13 cellular contexts compared by ENCODE assay signal in the genomic region with DNA sequence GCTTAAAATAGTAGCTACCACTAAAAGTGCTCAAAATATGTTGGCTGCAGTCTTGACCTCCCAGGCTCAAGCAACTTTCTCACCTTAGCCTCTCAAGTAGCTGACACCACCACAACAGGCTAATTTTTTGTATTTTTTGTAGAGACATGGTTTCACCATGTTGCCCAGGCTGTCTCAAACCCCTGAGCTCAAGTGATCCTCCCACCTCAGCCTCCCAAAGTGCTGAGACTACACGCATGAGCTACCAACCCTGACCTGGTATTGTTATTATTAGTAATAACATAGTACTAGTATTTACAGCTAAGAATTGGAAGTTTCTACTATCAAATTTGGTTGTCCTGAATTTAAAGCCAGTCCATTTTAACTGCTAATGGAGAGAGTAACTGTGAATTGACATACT. TPM values are rescaled to one million over a fixed set of nuclear protein-coding genes. Genes with fewer than 3 reads are reported as not detected.
DNase-seq lines count a peak whose midpoint lies in the region; ATAC-seq and TF ChIP-seq lines count a peak whose summit lies in the region.
"Had no signal": no experiment of that assay in that cellular context is flagged by ENCODE, and none has a peak within 500 bp of the region (broad histone marks: within the 10 kb centered on the region; RNA-seq: fewer than 3 reads in every experiment).

No MANE protein-coding gene starts in this region.

- no peak for TF ChIP-seq POLR2A in vagina (IDR thresholded peaks at IDR 0.05)

- peaks cover 71% of the 10 kb centered on the region for H3K4me1 Mint-ChIP-seq in activated B cell treated with CpG ODN at 0.5 μM for 24 hours

- no peak for TF ChIP-seq CTCF in activated B cell treated with CpG ODN at 0.5 μM for 24 hours (IDR thresholded peaks at IDR 0.05)
- no peak for TF ChIP-seq CTCF in vagina (IDR thresholded peaks at IDR 0.05)

- POLR2A ChIA-PET in activated B cell treated with CpG ODN at 0.5 μM for 24 hours (lab: Charles Lee) = interaction anchor here (1.2 kb wide), 1 partner anchor 26 kb away, joined by 6 read pairs; no protein-coding TSS in a partner anchor

- no peaks in the 10 kb centered on the region for H3K27me3 Mint-ChIP-seq in activated B cell treated with CpG ODN at 0.5 μM for 24 hours
- H3K27me3 Mint-ChIP-seq: activated CD4-positive, alpha-beta T cell treated with anti-CD3 and anti-CD28 coated beads, Interleukin-2, amount 10 ng/mL, durations not matched to agents 7 days and 5 days had no signal

- H3K27ac Mint-ChIP-seq in activated B cell treated with CpG ODN at 0.5 μM for 24 hours = peak overlapping the region; percentile 90

- no peak overlapping the region for H3K27ac ChIP-seq in vagina
- H3K27ac ChIP-seq: ascending aorta, SK-N-MC had no signal

- CTCF ChIA-PET in activated B cell treated with CpG ODN at 0.5 μM for 24 hours (lab: Charles Lee) = interaction anchor here (0.8 kb wide), 1 partner anchor 27 kb away, joined by 3 read pairs; no protein-coding TSS in a partner anchor

- no peaks in the 10 kb centered on the region for H3K27me3 ChIP-seq in vagina
- H3K27me3 ChIP-seq: ascending aorta had no signal

- no peak overlapping the region for H3K4me3 ChIP-seq in vagina
- H3K4me3 ChIP-seq: ascending aorta, SK-N-MC had no signal

- H3K9me3 Mint-ChIP-seq in activated B cell treated with CpG ODN at 0.5 μM for 24 hours = no peaks in the 10 kb centered on the region

- no peak for DNase-seq in activated B cell treated with CpG ODN at 0.5 μM for 24 hours
- no peak for DNase-seq in T-helper 9 cell
- DNase-seq in NCI-H1694 treated with DMSO at 0.1 percent for 48 hours (lab: John Stamatoyannopoulos, UW) = no peak
- no peak for DNase-seq in vagina (ENCODE audit: extremely low spot score in 2 of 2)
- no peak for DNase-seq in NCI-H1417 treated with DMSO at 0.1 percent for 48 hours (lab: John Stamatoyannopoulos, UW)
- DNase-seq: activated CD4-positive, alpha-beta T cell treated with anti-CD3 and anti-CD28 coated beads, Interleukin-2, amount 10 ng/mL, durations not matched to agents 7 days and 5 days; NCI-H524 treated with DMSO at 0.1 percent for 48 hours; right cardiac atrium had no signal

- H3K4me1 ChIP-seq in vagina = no peaks in the 10 kb centered on the region
- H3K4me1 ChIP-seq: ascending aorta had no signal

- H3K36me3 Mint-ChIP-seq in activated B cell treated with CpG ODN at 0.5 μM for 24 hours (ENCODE audit: low read depth) = peaks cover 59% of the 10 kb centered on the region

- peak overlapping the region; percentile 44 for H3K4me3 Mint-ChIP-seq in activated B cell treated with CpG ODN at 0.5 μM for 24 hours

- H3K36me3 ChIP-seq in vagina = no peaks in the 10 kb centered on the region
- H3K36me3 ChIP-seq: ascending aorta had no signal

- ATAC-seq in GM18498 (IDR thresholded peaks at IDR 0.05; ENCODE audit: unreplicated experiment) = peak; percentile 52
- ATAC-seq in GM19467 (IDR thresholded peaks at IDR 0.05; ENCODE audit: unreplicated experiment) = peak; percentile 27
- ATAC-seq in HG03064 (IDR thresholded peaks at IDR 0.05; ENCODE audit: low read depth, unreplicated experiment) = peak; percentile 48
- no peak for ATAC-seq in activated B cell treated with CpG ODN at 0.5 μM for 24 hours (ENCODE audit: low read depth)
- ATAC-seq: right cardiac atrium had no signal

- intact Hi-C loops in activated B cell treated with CpG ODN at 0.5 μM for 24 hours (cut with micrococcal nuclease) = no loop called here
- intact Hi-C loops in vagina (cut with DNase I) = no loop called here

- H3K9me3 ChIP-seq in vagina = no peaks in the 10 kb centered on the region
- H3K9me3 ChIP-seq: ascending aorta had no signal

RNA-seq across cellular contexts. Expression of gene STAP1, which starts 18.0 kb away (rescaled TPM):
- total RNA-seq in activated B cell treated with CpG ODN at 0.5 μM for 24 hours (46.4 and 50.3 TPM in 2 replicates), vagina (not detected)
- total RNA-seq: ascending aorta, right cardiac atrium had no signal

RNA-seq across cellular contexts. Expression of gene CENPC, which starts 31.2 kb away (rescaled TPM):
- total RNA-seq in activated B cell treated with CpG ODN at 0.5 μM for 24 hours (40.5 and 46.0 TPM in 2 replicates), vagina (24.6 TPM)

Comparison
In these comparisons a context has a peak if more than half of its experiments do, and no peak if none do; other contexts are left out.
1. RNA of gene STAP1, which starts 18.0 kb away (total RNA-seq): 46.4 to 50.3 TPM in activated B cell treated with CpG ODN at 0.5 μM for 24 hours; not detected in vagina (single experiment); every median in the first group is over 10 times any median in the second.